Comparison of ENCODE assay signal across 9 cellular contexts in the genomic region with DNA sequence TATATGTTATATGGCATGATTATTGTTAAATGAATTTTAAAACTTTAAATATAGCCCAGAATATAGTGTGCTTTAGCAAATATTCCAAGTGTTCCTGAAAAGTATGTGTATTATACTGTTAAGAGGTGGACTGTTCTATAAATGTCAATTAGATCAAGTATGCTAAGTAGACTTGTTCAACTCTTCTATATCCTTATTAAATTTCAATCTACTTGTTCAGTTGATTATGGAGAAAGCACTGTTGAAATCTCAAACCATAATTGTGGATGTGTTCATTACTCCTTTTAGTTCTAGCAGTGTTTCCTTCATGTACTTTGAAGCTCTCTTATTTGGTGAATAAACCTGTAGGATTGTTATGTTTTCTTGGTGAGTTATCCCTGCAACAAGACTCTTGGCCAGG. TPM values are rescaled to one million over a fixed set of nuclear protein-coding genes. Genes with fewer than 3 reads are reported as not detected.
"Had no signal": no experiment of that assay in that cellular context is flagged by ENCODE, and none has a peak within 500 bp of the region (broad histone marks: within the 10 kb centered on the region; RNA-seq: fewer than 3 reads in every experiment).

No MANE protein-coding gene starts in this region.

- FAIRE-seq: HTR-8/SVneo had no signal

- ATAC-seq: HCT116 had no signal

- H3K4me1 ChIP-seq: HAP-1 had no signal

- H2AFZ ChIP-seq: GM23248 had no signal

- H3K4me3 ChIP-seq: GM23248, HAP-1 had no signal

- H3K27ac ChIP-seq: GM23248 had no signal

- DNase-seq: GM23248, GOT3, H7 had no signal

- H3K9ac ChIP-seq: GM23248 had no signal

- H3K36me3 ChIP-seq: HAP-1 had no signal

- H3K9me3 ChIP-seq: HAP-1 had no signal

RNA-seq across cellular contexts. Expression of a gene that starts 52.5 kb away (rescaled TPM):
- total RNA-seq: GM23248, H4, H7, HT-29 had no signal
- polyA plus RNA-seq: GM23248, IgD-negative memory B cell had no signal
